In the genomic region with DNA sequence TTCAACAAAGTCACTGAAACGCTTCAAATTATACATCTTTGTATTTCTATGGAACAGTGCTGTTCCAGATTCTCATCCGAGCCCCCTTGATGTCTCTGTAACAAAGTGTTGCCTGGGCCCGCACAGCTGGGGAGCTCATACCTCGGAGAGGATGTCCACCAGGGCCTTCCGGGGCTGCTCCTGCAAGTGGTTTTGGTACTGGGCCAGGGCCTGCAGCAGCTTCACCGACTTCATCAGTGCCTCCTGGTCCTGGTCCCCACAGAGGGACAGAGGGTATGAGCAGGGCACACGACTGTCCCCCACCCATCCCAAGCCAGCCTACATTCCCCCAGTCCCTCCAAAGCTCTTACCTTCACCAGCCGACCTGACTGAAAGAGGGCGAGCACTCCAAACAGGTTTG, we compare ENCODE assay signal across 1 cellular context.
TF ChIP-seq lines count a peak whose summit lies in the region.

No MANE protein-coding gene starts in this region.

TF ChIP-seq in GM23338, 12 proteins besides CTCF, POLR2A, EP300 and RAD21:
- TF ChIP-seq, protein P1, sequence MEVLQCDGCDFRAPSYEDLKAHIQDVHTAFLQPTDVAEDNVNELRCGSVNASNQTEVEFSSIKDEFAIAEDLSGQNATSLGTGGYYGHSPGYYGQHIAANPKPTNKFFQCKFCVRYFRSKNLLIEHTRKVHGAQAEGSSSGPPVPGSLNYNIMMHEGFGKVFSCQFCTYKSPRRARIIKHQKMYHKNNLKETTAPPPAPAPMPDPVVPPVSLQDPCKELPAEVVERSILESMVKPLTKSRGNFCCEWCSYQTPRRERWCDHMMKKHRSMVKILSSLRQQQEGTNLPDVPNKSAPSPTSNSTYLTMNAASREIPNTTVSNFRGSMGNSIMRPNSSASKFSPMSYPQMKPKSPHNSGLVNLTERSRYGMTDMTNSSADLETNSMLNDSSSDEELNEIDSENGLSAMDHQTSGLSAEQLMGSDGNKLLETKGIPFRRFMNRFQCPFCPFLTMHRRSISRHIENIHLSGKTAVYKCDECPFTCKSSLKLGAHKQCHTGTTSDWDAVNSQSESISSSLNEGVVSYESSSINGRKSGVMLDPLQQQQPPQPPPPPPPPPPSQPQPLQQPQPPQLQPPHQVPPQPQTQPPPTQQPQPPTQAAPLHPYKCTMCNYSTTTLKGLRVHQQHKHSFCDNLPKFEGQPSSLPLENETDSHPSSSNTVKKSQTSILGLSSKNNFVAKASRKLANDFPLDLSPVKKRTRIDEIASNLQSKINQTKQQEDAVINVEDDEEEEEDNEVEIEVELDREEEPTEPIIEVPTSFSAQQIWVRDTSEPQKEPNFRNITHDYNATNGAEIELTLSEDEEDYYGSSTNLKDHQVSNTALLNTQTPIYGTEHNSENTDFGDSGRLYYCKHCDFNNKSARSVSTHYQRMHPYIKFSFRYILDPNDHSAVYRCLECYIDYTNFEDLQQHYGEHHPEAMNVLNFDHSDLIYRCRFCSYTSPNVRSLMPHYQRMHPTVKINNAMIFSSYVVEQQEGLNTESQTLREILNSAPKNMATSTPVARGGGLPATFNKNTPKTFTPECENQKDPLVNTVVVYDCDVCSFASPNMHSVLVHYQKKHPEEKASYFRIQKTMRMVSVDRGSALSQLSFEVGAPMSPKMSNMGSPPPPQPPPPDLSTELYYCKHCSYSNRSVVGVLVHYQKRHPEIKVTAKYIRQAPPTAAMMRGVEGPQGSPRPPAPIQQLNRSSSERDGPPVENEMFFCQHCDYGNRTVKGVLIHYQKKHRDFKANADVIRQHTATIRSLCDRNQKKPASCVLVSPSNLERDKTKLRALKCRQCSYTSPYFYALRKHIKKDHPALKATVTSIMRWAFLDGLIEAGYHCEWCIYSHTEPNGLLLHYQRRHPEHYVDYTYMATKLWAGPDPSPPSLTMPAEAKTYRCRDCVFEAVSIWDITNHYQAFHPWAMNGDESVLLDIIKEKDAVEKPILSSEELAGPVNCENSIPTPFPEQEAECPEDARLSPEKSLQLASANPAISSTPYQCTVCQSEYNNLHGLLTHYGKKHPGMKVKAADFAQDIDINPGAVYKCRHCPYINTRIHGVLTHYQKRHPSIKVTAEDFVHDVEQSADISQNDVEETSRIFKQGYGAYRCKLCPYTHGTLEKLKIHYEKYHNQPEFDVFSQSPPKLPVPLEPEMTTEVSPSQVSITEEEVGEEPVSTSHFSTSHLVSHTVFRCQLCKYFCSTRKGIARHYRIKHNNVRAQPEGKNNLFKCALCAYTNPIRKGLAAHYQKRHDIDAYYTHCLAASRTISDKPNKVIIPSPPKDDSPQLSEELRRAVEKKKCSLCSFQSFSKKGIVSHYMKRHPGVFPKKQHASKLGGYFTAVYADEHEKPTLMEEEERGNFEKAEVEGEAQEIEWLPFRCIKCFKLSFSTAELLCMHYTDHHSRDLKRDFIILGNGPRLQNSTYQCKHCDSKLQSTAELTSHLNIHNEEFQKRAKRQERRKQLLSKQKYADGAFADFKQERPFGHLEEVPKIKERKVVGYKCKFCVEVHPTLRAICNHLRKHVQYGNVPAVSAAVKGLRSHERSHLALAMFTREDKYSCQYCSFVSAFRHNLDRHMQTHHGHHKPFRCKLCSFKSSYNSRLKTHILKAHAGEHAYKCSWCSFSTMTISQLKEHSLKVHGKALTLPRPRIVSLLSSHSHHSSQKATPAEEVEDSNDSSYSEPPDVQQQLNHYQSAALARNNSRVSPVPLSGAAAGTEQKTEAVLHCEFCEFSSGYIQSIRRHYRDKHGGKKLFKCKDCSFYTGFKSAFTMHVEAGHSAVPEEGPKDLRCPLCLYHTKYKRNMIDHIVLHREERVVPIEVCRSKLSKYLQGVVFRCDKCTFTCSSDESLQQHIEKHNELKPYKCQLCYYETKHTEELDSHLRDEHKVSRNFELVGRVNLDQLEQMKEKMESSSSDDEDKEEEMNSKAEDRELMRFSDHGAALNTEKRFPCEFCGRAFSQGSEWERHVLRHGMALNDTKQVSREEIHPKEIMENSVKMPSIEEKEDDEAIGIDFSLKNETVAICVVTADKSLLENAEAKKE (CRISPR knock-in tag; IDR thresholded peaks at IDR 0.05), result no peak
- TF ChIP-seq, protein P2, sequence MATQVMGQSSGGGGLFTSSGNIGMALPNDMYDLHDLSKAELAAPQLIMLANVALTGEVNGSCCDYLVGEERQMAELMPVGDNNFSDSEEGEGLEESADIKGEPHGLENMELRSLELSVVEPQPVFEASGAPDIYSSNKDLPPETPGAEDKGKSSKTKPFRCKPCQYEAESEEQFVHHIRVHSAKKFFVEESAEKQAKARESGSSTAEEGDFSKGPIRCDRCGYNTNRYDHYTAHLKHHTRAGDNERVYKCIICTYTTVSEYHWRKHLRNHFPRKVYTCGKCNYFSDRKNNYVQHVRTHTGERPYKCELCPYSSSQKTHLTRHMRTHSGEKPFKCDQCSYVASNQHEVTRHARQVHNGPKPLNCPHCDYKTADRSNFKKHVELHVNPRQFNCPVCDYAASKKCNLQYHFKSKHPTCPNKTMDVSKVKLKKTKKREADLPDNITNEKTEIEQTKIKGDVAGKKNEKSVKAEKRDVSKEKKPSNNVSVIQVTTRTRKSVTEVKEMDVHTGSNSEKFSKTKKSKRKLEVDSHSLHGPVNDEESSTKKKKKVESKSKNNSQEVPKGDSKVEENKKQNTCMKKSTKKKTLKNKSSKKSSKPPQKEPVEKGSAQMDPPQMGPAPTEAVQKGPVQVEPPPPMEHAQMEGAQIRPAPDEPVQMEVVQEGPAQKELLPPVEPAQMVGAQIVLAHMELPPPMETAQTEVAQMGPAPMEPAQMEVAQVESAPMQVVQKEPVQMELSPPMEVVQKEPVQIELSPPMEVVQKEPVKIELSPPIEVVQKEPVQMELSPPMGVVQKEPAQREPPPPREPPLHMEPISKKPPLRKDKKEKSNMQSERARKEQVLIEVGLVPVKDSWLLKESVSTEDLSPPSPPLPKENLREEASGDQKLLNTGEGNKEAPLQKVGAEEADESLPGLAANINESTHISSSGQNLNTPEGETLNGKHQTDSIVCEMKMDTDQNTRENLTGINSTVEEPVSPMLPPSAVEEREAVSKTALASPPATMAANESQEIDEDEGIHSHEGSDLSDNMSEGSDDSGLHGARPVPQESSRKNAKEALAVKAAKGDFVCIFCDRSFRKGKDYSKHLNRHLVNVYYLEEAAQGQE (IDR thresholded peaks at IDR 0.05; ENCODE audit: unreplicated experiment), result no peak
- TF ChIP-seq EZH2phosphoT487 (IDR thresholded peaks at IDR 0.05; ENCODE audit: unreplicated experiment) (no peak), NANOG (IDR thresholded peaks at IDR 0.05; ENCODE audit: borderline replicate concordance) (no peak), POLR2AphosphoS5 (IDR thresholded peaks at IDR 0.05; ENCODE audit: low read depth) (no peak), CREB1 (CRISPR knock-in tag; IDR thresholded peaks at IDR 0.05; ENCODE audit: low read depth) (no peak)
